ENCODE assay signal across 1 cellular context in genomic region chr19:18519962-18520847, GRCh38.
TF ChIP-seq lines count a peak whose summit lies in the region.

No MANE protein-coding gene starts in this region.

TF ChIP-seq in GM12878, 131 proteins besides CTCF, POLR2A, EP300 and RAD21:
- TF ChIP-seq EZH2 (IDR thresholded peaks at IDR 0.05; ENCODE audit: borderline replicate concordance, control insufficient read depth, low read depth, low read length) (no peak), ATF7 (IDR thresholded peaks at IDR 0.05; ENCODE audit: low read depth) (0 out of 2 replicates have a peak, but pooled peaks have one; percentile 12), RFX5 (IDR thresholded peaks at IDR 0.05; ENCODE audit: low read depth, low read length) (no peak), SREBF2 (IDR thresholded peaks at IDR 0.05; ENCODE audit: low read length) (no peak), TCF12 (IDR thresholded peaks at IDR 0.05; ENCODE audit: low read depth, low read length) (peak; percentile 83), MTA2 (IDR thresholded peaks at IDR 0.05; ENCODE audit: low read depth) (0 out of 2 replicates have a peak, but pooled peaks have one; percentile 16), PAX5 (IDR thresholded peaks at IDR 0.05; ENCODE audit: borderline replicate concordance, low read depth, low read length) (0 out of 2 replicates have a peak, but pooled peaks have one; percentile 54), ETV6 (conservative IDR thresholded peaks at IDR 0.05 in 1 of 2, IDR thresholded peaks at IDR 0.05 in 1 of 2; ENCODE audit: borderline replicate concordance in 1 of 2, low read depth in 1 of 2) (no peak), YY1 (IDR thresholded peaks at IDR 0.05; ENCODE audit: low read depth, low read length) (0 out of 2 replicates have a peak, but pooled peaks have one; percentile 10), MXI1 (IDR thresholded peaks at IDR 0.05; ENCODE audit: low read depth, low read length) (peak; percentile 40; the same call in 1 of the 2 replicates), RUNX3 (IDR thresholded peaks at IDR 0.05; ENCODE audit: low read length) (peak; percentile 23; the same call in 1 of the 2 replicates), SIN3A (IDR thresholded peaks at IDR 0.05; ENCODE audit: low read depth, low read length) (peak; percentile 83; the same call in 1 of the 2 replicates), SMARCA5 (IDR thresholded peaks at IDR 0.05) (peak; percentile 84), ELK1 (IDR thresholded peaks at IDR 0.05; ENCODE audit: low read depth, low read length) (no peak; the same call in 1 of the 2 replicates), MEF2A (IDR thresholded peaks at IDR 0.05; ENCODE audit: insufficient read depth, low read depth, low read length) (no peak), IKZF2 (IDR thresholded peaks at IDR 0.05) (peak; percentile 70 to 78), SMC3 (IDR thresholded peaks at IDR 0.05; ENCODE audit: borderline replicate concordance, low read length) (peak; percentile 49), FOXM1 (IDR thresholded peaks at IDR 0.05; ENCODE audit: low read depth, low read length) (no peak), GATAD2B (conservative IDR thresholded peaks at IDR 0.05; ENCODE audit: low read depth) (no peak), WRNIP1 (IDR thresholded peaks at IDR 0.05; ENCODE audit: borderline replicate concordance, low read depth, low read length) (0 out of 2 replicates have a peak, but pooled peaks have one; percentile 42), EED (IDR thresholded peaks at IDR 0.05; ENCODE audit: low read depth) (peak; percentile 32; the same call in 1 of the 2 replicates), IKZF1 (conservative IDR thresholded peaks at IDR 0.05) (peak; percentile 72; the same call in 1 of the 2 replicates), NBN (IDR thresholded peaks at IDR 0.05) (peak; percentile 40; the same call in 1 of the 2 replicates), CREB1 (IDR thresholded peaks at IDR 0.05; ENCODE audit: low read depth) (no peak), BHLHE40 (IDR thresholded peaks at IDR 0.05; ENCODE audit: borderline replicate concordance in 1 of 2, low read depth in 2 of 2, low read length in 1 of 2) (0 out of 4 replicates have a peak, but pooled peaks of 1 of the 2 experiments have one; percentile 51), BRCA1 (IDR thresholded peaks at IDR 0.05; ENCODE audit: low read depth, low read length) (no peak), CHD1 (IDR thresholded peaks at IDR 0.05; ENCODE audit: low read depth, low read length) (no peak), RBBP5 (conservative IDR thresholded peaks at IDR 0.05) (no peak), EGR1 (IDR thresholded peaks at IDR 0.05; ENCODE audit: borderline replicate concordance in 1 of 2, low read depth in 2 of 2, low read length in 2 of 2) (peak in 1 of 2 experiments; percentile 33; a peak in 1 of 3 replicates), ZNF384 (IDR thresholded peaks at IDR 0.05; ENCODE audit: borderline replicate concordance, low read depth, low read length) (peak; percentile 62), RCOR1 (conservative IDR thresholded peaks at IDR 0.05; ENCODE audit: low read depth, low read length) (0 out of 2 replicates have a peak, but pooled peaks have one; percentile 76), E2F4 (IDR thresholded peaks at IDR 0.05; ENCODE audit: low read depth, low read length) (no peak)
- TF ChIP-seq, protein P1, sequence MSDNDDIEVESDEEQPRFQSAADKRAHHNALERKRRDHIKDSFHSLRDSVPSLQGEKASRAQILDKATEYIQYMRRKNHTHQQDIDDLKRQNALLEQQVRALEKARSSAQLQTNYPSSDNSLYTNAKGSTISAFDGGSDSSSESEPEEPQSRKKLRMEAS (IDR thresholded peaks at IDR 0.05; ENCODE audit: low read depth, low read length): 0 out of 2 replicates have a peak, but pooled peaks have one; percentile 25
- TF ChIP-seq, protein P2, sequence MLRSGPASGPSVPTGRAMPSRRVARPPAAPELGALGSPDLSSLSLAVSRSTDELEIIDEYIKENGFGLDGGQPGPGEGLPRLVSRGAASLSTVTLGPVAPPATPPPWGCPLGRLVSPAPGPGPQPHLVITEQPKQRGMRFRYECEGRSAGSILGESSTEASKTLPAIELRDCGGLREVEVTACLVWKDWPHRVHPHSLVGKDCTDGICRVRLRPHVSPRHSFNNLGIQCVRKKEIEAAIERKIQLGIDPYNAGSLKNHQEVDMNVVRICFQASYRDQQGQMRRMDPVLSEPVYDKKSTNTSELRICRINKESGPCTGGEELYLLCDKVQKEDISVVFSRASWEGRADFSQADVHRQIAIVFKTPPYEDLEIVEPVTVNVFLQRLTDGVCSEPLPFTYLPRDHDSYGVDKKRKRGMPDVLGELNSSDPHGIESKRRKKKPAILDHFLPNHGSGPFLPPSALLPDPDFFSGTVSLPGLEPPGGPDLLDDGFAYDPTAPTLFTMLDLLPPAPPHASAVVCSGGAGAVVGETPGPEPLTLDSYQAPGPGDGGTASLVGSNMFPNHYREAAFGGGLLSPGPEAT (IDR thresholded peaks at IDR 0.05; ENCODE audit: low read depth): peak; percentile 68
- TF ChIP-seq, protein P3, sequence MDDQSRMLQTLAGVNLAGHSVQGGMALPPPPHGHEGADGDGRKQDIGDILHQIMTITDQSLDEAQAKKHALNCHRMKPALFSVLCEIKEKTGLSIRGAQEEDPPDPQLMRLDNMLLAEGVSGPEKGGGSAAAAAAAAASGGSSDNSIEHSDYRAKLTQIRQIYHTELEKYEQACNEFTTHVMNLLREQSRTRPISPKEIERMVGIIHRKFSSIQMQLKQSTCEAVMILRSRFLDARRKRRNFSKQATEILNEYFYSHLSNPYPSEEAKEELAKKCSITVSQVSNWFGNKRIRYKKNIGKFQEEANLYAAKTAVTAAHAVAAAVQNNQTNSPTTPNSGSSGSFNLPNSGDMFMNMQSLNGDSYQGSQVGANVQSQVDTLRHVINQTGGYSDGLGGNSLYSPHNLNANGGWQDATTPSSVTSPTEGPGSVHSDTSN (IDR thresholded peaks at IDR 0.05; ENCODE audit: insufficient replicate concordance, low read depth, low read length): peak; percentile 44
